11 cellular contexts compared by ENCODE assay signal in the genomic region with DNA sequence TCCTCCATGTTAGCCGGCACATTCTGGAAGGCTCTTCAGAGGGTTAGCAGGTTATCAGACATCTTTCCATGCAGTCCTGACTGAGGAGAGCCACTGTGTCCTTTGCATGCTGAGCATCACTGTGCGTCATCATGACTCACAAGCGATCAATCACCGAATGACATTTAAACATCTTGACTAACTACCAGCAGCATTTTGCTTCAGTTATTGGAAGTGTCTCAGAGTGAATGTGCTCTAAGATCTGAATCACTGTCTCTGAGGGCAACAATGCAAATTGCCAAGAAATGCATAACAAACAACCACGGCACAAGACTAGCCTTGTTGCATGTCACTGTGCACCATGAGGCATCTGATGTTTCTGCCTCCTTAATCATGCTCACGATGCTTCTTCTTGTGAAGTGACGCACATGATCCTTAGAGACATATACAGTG. TPM values are rescaled to one million over a fixed set of nuclear protein-coding genes. Genes with fewer than 3 reads are reported as not detected.
DNase-seq lines count a peak whose midpoint lies in the region; ATAC-seq and TF ChIP-seq lines count a peak whose summit lies in the region.
"Had no signal": no experiment of that assay in that cellular context is flagged by ENCODE, and none has a peak within 500 bp of the region (broad histone marks: within the 10 kb centered on the region; RNA-seq: fewer than 3 reads in every experiment).

No MANE protein-coding gene starts in this region.

- H3K9me3 Mint-ChIP-seq in activated naive CD4-positive, alpha-beta T cell treated with anti-CD3 and anti-CD28 coated beads, Interleukin-2, amount 50 U/mL, for 72 hours, result peaks cover 4 to 8% of the 10 kb centered on the region in 2 donors

- TF ChIP-seq CTCF in osteoblast (IDR thresholded peaks at IDR 0.05; ENCODE audit: extremely low read depth, low read depth, low read length), result no peak

- DNase-seq in AG08395 (ENCODE audit: low spot score), result peak; percentile 91
- peak; percentile 51 for DNase-seq in HT-29 (ENCODE audit: low spot score)
- DNase-seq in activated naive CD4-positive, alpha-beta T cell treated with anti-CD3 and anti-CD28 coated beads, Interleukin-2, amount 50 U/mL, for 72 hours (ENCODE audit: low spot score in 2 of 2), result peak; percentile 50 to 72
- peak; percentile 80 for DNase-seq in osteoblast (ENCODE audit: insufficient read length, low spot score, missing footprints)
- DNase-seq in MV-4-11 (lab: John Stamatoyannopoulos, UW), result no peak
- no peak for DNase-seq in NCI-H446 treated with DMSO at 0.1 percent for 48 hours (lab: John Stamatoyannopoulos, UW)
- DNase-seq: activated gamma-delta T cell, heart right ventricle, occipital lobe had no signal

- peak overlapping the region; percentile 96 to 98 for H3K27ac Mint-ChIP-seq in activated naive CD4-positive, alpha-beta T cell treated with anti-CD3 and anti-CD28 coated beads, Interleukin-2, amount 50 U/mL, for 72 hours

- peak; percentile 70 to 74 for ATAC-seq in activated naive CD4-positive, alpha-beta T cell treated with anti-CD3 and anti-CD28 coated beads, Interleukin-2, amount 50 U/mL, for 72 hours
- no peak for ATAC-seq in HG03565 (IDR thresholded peaks at IDR 0.05; ENCODE audit: unreplicated experiment)
- no peak for ATAC-seq in GM21576 (IDR thresholded peaks at IDR 0.05; ENCODE audit: unreplicated experiment)
- ATAC-seq: heart right ventricle had no signal

- H3K36me3 ChIP-seq in osteoblast (ENCODE audit: insufficient read depth, low read length), result no peaks in the 10 kb centered on the region
- H3K36me3 ChIP-seq: heart right ventricle had no signal

- H3K4me1 ChIP-seq in osteoblast (ENCODE audit: insufficient read depth, low read length), result peaks cover 38% of the 10 kb centered on the region

- no peaks in the 10 kb centered on the region for H3K27me3 ChIP-seq in osteoblast (ENCODE audit: insufficient read depth, low read length)
- H3K27me3 ChIP-seq: heart right ventricle had no signal

- H4K20me1 ChIP-seq in osteoblast (ENCODE audit: insufficient read depth, low read length), result no peaks in the 10 kb centered on the region

- H3K9me3 ChIP-seq in osteoblast (ENCODE audit: low read depth, low read length), result no peaks in the 10 kb centered on the region

- no peak overlapping the region for H3K4me3 ChIP-seq in osteoblast (ENCODE audit: insufficient read depth, low read length)
- H3K4me3 ChIP-seq: heart right ventricle had no signal

- peak overlapping the region; percentile 39 for H2AFZ ChIP-seq in osteoblast (ENCODE audit: low read length)

- H3K4me2 ChIP-seq in osteoblast (ENCODE audit: insufficient read depth, low read length), result peak overlapping the region; percentile 11

- peak overlapping the region; percentile 97 for H3K27ac ChIP-seq in osteoblast (ENCODE audit: low read depth, low read length)
- H3K27ac ChIP-seq: heart right ventricle had no signal

- H3K79me2 ChIP-seq in osteoblast (ENCODE audit: insufficient read depth, low read length), result no peaks in the 10 kb centered on the region

- peaks cover 8 to 32% of the 10 kb centered on the region in 2 donors for H3K36me3 Mint-ChIP-seq in activated naive CD4-positive, alpha-beta T cell treated with anti-CD3 and anti-CD28 coated beads, Interleukin-2, amount 50 U/mL, for 72 hours

RNA-seq across cellular contexts. Expression of gene ATP8B4, which starts 18.3 kb away (rescaled TPM):
- total RNA-seq in HT-29 (2014; rRNA removed; shearing (Covaris generic)), result 0.66 and 0.68 TPM in 2 replicates
- 10 to 100 TPM; 10.4 to 16.1 TPM for total RNA-seq in activated naive CD4-positive, alpha-beta T cell treated with anti-CD3 and anti-CD28 coated beads, Interleukin-2, amount 50 U/mL, for 72 hours
- 0.88 and 1.1 TPM in 2 replicates for total RNA-seq in osteoblast

RNA-seq across cellular contexts. Expression of gene SLC27A2, which starts 44.6 kb away (rescaled TPM):
- 44.5 and 56.0 TPM in 2 replicates for total RNA-seq in HT-29 (2014; rRNA removed; shearing (Covaris generic))
- total RNA-seq in activated naive CD4-positive, alpha-beta T cell treated with anti-CD3 and anti-CD28 coated beads, Interleukin-2, amount 50 U/mL, for 72 hours, result 10 to 100 TPM; 20.1 to 54.7 TPM
- total RNA-seq in osteoblast, result not detected in 2 replicates

Comparison
In these comparisons a context has a peak if more than half of its experiments do, and no peak if none do; other contexts are left out.
1. DNase-seq: peak in AG08395 (single experiment), HT-29 (single experiment), activated naive CD4-positive, alpha-beta T cell treated with anti-CD3 and anti-CD28 coated beads, Interleukin-2, amount 50 U/mL, for 72 hours (2 of 2) and osteoblast (single experiment); none in MV-4-11 (single experiment) and NCI-H446 treated with DMSO at 0.1 percent for 48 hours (single experiment).
2. ATAC-seq: peak in activated naive CD4-positive, alpha-beta T cell treated with anti-CD3 and anti-CD28 coated beads, Interleukin-2, amount 50 U/mL, for 72 hours (2 of 2); none in HG03565 (single experiment) and GM21576 (single experiment).
3. RNA of gene SLC27A2, which starts 44.6 kb away (total RNA-seq): 44.5 to 56.0 TPM in HT-29 and 20.1 to 54.7 TPM in activated naive CD4-positive, alpha-beta T cell treated with anti-CD3 and anti-CD28 coated beads, Interleukin-2, amount 50 U/mL, for 72 hours; not detected in osteoblast; every median in the first group is over 10 times any median in the second.